12 cellular contexts compared by ENCODE assay signal in genomic region chr16:81997738-81998137, GRCh38. TPM values are rescaled to one million over a fixed set of nuclear protein-coding genes. Genes with fewer than 3 reads are reported as not detected.
DNase-seq lines count a peak whose midpoint lies in the region; ATAC-seq and TF ChIP-seq lines count a peak whose summit lies in the region.
"Had no signal": no experiment of that assay in that cellular context is flagged by ENCODE, and none has a peak within 500 bp of the region (broad histone marks: within the 10 kb centered on the region; RNA-seq: fewer than 3 reads in every experiment).

No MANE protein-coding gene starts in this region.

- H3K4me1 ChIP-seq in PC-3 (ENCODE audit: insufficient read depth, low read length) = peaks cover 38% of the 10 kb centered on the region

- POLR2A ChIA-PET in PC-3 (lab: Charles Lee; ENCODE audit: unreplicated experiment) = interaction anchor here (0.7 kb wide), 1 partner anchor 537 kb away, joined by 5 read pairs; no protein-coding TSS in a partner anchor

- H3K27ac ChIP-seq in PC-3 (ENCODE audit: low read length) = peak overlapping the region; percentile 92

- H3K79me2 ChIP-seq in PC-3 (ENCODE audit: low read length) = no peaks in the 10 kb centered on the region

- intact Hi-C loops in PC-3 (cut with micrococcal nuclease) = loop anchor here (1.0 kb wide), 3 partner anchors 57 to 233 kb away; no protein-coding TSS in a partner anchor

- no TSS peak for BruUV-seq in PC-3 (replicated peaks; lab: Mats Ljungman, UMichigan)

- H3K9ac ChIP-seq in PC-3 (ENCODE audit: low read length) = peak overlapping the region; percentile 62

- no peaks in the 10 kb centered on the region for H3K9me2 ChIP-seq in PC-3 (replicated peaks; ENCODE audit: low read length)

- H3F3A ChIP-seq in PC-3 (ENCODE audit: low read length, unreplicated experiment) = no peaks in the 10 kb centered on the region

- H3K4me2 ChIP-seq in PC-3 (ENCODE audit: low read length) = peak overlapping the region; percentile 51

- CTCF ChIA-PET in PC-3 (lab: Charles Lee) = interaction anchor here (1.0 to 1.9 kb wide), 5 partner anchors 19 to 232 kb away, joined by 3 to 28 read pairs (median 7); no protein-coding TSS in a partner anchor

- H4K20me1 ChIP-seq in PC-3 (ENCODE audit: low read length) = no peaks in the 10 kb centered on the region

- DNase-seq in AG20443 (ENCODE audit: low spot score) = peak; percentile 70
- peak; percentile 79 for DNase-seq in PC-3
- DNase-seq in omental fat pad (ENCODE audit: low spot score) = no peak
- DNase-seq in retina = no peak
- DNase-seq in cerebellar cortex (ENCODE audit: low spot score) = no peak
- DNase-seq in GM19238 (ENCODE audit: insufficient read length, low spot score) = no peak
- DNase-seq: CD4-positive, alpha-beta memory T cell; stimulated activated naive B cell treated with anti-CD40 and anti-IgM and Interleukin-4, amounts not matched to agents 10 μg/mL and 1 μg/mL and 100 μg/mL, for 72 hours had no signal

- no peak overlapping the region for H2AFZ ChIP-seq in PC-3 (ENCODE audit: low read length)

- ATAC-seq in PC-3 (peak; percentile 51), esophagus mucosa (peak; percentile 27), omental fat pad (ENCODE audit: low FRiP score) (peak; percentile 58), HG02610 (IDR thresholded peaks at IDR 0.05; ENCODE audit: unreplicated experiment) (no peak)
- ATAC-seq: stimulated activated naive B cell treated with anti-CD40 and anti-IgM and Interleukin-4, amounts not matched to agents 10 μg/mL and 1 μg/mL and 100 μg/mL, for 72 hours had no signal

- no peaks in the 10 kb centered on the region for H3K27me3 ChIP-seq in PC-3 (ENCODE audit: low read length)

- H3K9me3 ChIP-seq in PC-3 (ENCODE audit: low read length) = no peaks in the 10 kb centered on the region

- H3K36me3 ChIP-seq in PC-3 (ENCODE audit: low read depth, low read length) = no peaks in the 10 kb centered on the region

- H3K4me3 ChIP-seq in PC-3 (ENCODE audit: low read length) = peak overlapping the region; percentile 25; the same call in 1 of the 2 replicates
- H3K4me3 ChIP-seq: coronary artery had no signal

- no peak for TF ChIP-seq CTCF in PC-3 (conservative IDR thresholded peaks at IDR 0.05; ENCODE audit: low read depth, low read length)
- TF ChIP-seq CTCF in omental fat pad (IDR thresholded peaks at IDR 0.05) = no peak

RNA-seq across cellular contexts. Expression of gene SDR42E1, which starts 13.5 kb away (rescaled TPM):
- not detected in 2 replicates for total RNA-seq in PC-3 (2014; rRNA removed)
- total RNA-seq in esophagus mucosa = 14.5 TPM
- 1 to 10 TPM; 1.8 to 3.3 (median 2.1) TPM for total RNA-seq in omental fat pad
- total RNA-seq: H1 had no signal

RNA-seq across cellular contexts. Expression of gene HSD17B2, which starts 37.3 kb away (rescaled TPM):
- total RNA-seq in PC-3 (2014; rRNA removed) (3.1 and 5.2 TPM in 2 replicates), esophagus mucosa (1.7 TPM), omental fat pad (1 to 10 TPM in 2 of 4 donors, under 1 TPM in 1, not detected in 1; 0.94 to 5.7 (median 1.6) TPM)
- total RNA-seq: CD4-positive, alpha-beta memory T cell; H1 had no signal

Comparison
In these comparisons a context has a peak if more than half of its experiments do, and no peak if none do; other contexts are left out.
1. DNase-seq: peak in AG20443 (single experiment) and PC-3 (single experiment); none in omental fat pad (single experiment), retina (single experiment), cerebellar cortex (single experiment) and GM19238 (single experiment).